Comparison of ENCODE assay signal across 1 cellular context in genomic region chr1:200738348-200738732, GRCh38.
A peak's percentile ranks its signal among the peaks of the same experiment; 100 is the strongest.
TF ChIP-seq lines count a peak whose summit lies in the region.

No MANE protein-coding gene starts in this region.

TF ChIP-seq in HepG2, 621 proteins besides CTCF, POLR2A, EP300 and RAD21 (continued from another document):
- TF ChIP-seq KIAA2018 (CRISPR knock-in tag; IDR thresholded peaks at IDR 0.05; ENCODE audit: borderline replicate concordance) (no peak), USF2 (IDR thresholded peaks at IDR 0.05; ENCODE audit: low read depth, low read length) (no peak), USF2 (CRISPR knock-in tag; IDR thresholded peaks at IDR 0.05; ENCODE audit: borderline replicate concordance) (no peak), ZNF281 (CRISPR knock-in tag; IDR thresholded peaks at IDR 0.05; ENCODE audit: borderline replicate concordance) (no peak), ZSCAN21 (CRISPR knock-in tag; IDR thresholded peaks at IDR 0.05; ENCODE audit: borderline replicate concordance) (0 out of 2 replicates have a peak, but pooled peaks have one; percentile 39), SP4 (CRISPR knock-in tag; IDR thresholded peaks at IDR 0.05) (no peak), ZBTB7A (CRISPR knock-in tag; IDR thresholded peaks at IDR 0.05) (no peak), ZNF749 (CRISPR knock-in tag; IDR thresholded peaks at IDR 0.05; ENCODE audit: borderline replicate concordance) (0 out of 2 replicates have a peak, but pooled peaks have one; percentile 16), ZNF30 (CRISPR knock-in tag; IDR thresholded peaks at IDR 0.05) (no peak), PBX2 (CRISPR knock-in tag; IDR thresholded peaks at IDR 0.05) (no peak), KMT2A (CRISPR knock-in tag; IDR thresholded peaks at IDR 0.05) (no peak), ZNF414 (CRISPR knock-in tag; IDR thresholded peaks at IDR 0.05) (no peak), ZNF800 (CRISPR knock-in tag; IDR thresholded peaks at IDR 0.05) (peak; percentile 14; the same call in 1 of the 2 replicates)
TF ChIP-seq in HepG2: peak in this region for 7.
